9 cellular contexts compared by ENCODE assay signal in the genomic region with DNA sequence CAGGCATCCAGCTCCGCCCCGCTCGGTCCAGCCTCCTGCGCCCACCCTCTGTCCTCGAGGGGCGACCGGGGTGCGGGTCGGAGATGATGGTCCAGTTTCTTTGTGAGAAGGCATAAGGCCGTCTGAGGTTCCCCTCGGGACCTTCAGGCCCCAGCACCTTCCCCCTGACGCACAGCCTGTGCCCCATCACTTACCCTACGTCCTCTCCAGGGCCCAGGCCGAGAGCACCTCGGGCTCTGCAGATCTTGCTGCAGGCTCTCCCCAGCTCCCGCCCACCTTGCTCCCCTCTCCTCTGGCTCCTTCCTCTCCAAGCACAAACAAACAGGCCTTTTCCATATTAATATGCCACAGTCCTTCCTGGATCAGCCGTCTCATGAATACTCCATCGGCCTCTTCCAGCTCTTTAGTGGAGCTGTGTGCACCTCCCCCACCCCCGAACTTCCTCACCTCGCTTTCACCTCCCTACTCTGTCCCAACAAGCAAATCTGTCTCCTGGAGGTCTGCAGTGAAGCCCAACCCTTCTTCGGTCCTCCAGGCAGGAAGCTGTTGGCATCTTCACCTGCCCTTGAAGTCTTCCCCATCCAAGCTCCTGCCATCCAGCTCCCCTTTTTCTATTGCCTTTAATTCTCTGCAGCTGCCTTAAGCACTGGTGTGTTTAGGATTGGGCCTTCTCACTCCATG. TPM values are rescaled to one million over a fixed set of nuclear protein-coding genes. Genes with fewer than 3 reads are reported as not detected.
DNase-seq lines count a peak whose midpoint lies in the region; FAIRE-seq and TF ChIP-seq lines count a peak whose summit lies in the region.
"Had no signal": no experiment of that assay in that cellular context is flagged by ENCODE, and none has a peak within 500 bp of the region (broad histone marks: within the 10 kb centered on the region; RNA-seq: fewer than 3 reads in every experiment).

No MANE protein-coding gene starts in this region.

- H3K4me3 ChIP-seq in OCI-LY1 (ENCODE audit: low read depth, low read length, poor library complexity, severe bottlenecking) (peak overlapping the region; percentile 59), endothelial cell of umbilical vein (replicated peaks in 1 of 3; ENCODE audit: insufficient read depth in 1 of 3, low read depth in 1 of 3, low read length in 3 of 3) (no peak overlapping the region), prostate gland (peak overlapping the region; percentile 28 to 37)

- peaks cover 10% of the 10 kb centered on the region for H3K4me1 ChIP-seq in ES-I3 (ENCODE audit: insufficient read depth, low read length)
- H3K4me1 ChIP-seq in OCI-LY1 (ENCODE audit: insufficient read depth, low read length, severe bottlenecking) = peaks cover 41% of the 10 kb centered on the region
- H3K4me1 ChIP-seq in endothelial cell of umbilical vein (ENCODE audit: control insufficient read depth, extremely low read depth, insufficient read depth, low read length) = peaks cover 4% of the 10 kb centered on the region
- H3K4me1 ChIP-seq in prostate gland (replicated peaks) = no peaks in the 10 kb centered on the region

- DNase-seq in endothelial cell of umbilical vein (ENCODE audit: low read depth, low spot score) = no peak
- no peak for DNase-seq in prostate gland (ENCODE audit: low spot score)
- no peak for DNase-seq in GM20000 (ENCODE audit: low spot score)
- DNase-seq in stimulated activated CD4-positive, alpha-beta T cell treated with anti-CD3 and anti-CD28 coated beads, Interleukin-1b, Interleukin-23, amount 100 ng/mL, for 48 hours = no peak
- DNase-seq in GM12892 (ENCODE audit: insufficient read length) = no peak
- no peak for DNase-seq in NCI-H524 treated with DMSO at 0.1 percent for 48 hours (lab: John Stamatoyannopoulos, UW)

- peak overlapping the region; percentile 62; the same call in 1 of the 2 replicates for H3K9ac ChIP-seq in ES-I3 (ENCODE audit: low read depth, low read length)
- H3K9ac ChIP-seq in OCI-LY1 (ENCODE audit: low read length) = no peak overlapping the region
- H3K9ac ChIP-seq in endothelial cell of umbilical vein (replicated peaks; ENCODE audit: extremely low read depth, insufficient read depth, low read length) = no peak overlapping the region

- POLR2A ChIA-PET in endothelial cell of umbilical vein (lab: Charles Lee) = no interaction called here

- H3K4me2 ChIP-seq in OCI-LY1 (ENCODE audit: low read length) (peak overlapping the region; percentile 85), endothelial cell of umbilical vein (ENCODE audit: insufficient read depth, low read length) (no peak overlapping the region)

- no peaks in the 10 kb centered on the region for H3K9me1 ChIP-seq in endothelial cell of umbilical vein (replicated peaks; ENCODE audit: control insufficient read depth, extremely low read depth, insufficient read depth, low read length)

- H3K9me3 ChIP-seq in ES-I3 (ENCODE audit: control insufficient read depth, insufficient read depth, low read length) = no peaks in the 10 kb centered on the region
- H3K9me3 ChIP-seq in OCI-LY1 (ENCODE audit: low read length) = no peaks in the 10 kb centered on the region
- H3K9me3 ChIP-seq in endothelial cell of umbilical vein (replicated peaks; ENCODE audit: control insufficient read depth, insufficient read depth, low read length) = no peaks in the 10 kb centered on the region
- H3K9me3 ChIP-seq in prostate gland = no peaks in the 10 kb centered on the region
- H3K9me3 ChIP-seq: neutrophil had no signal

- H2AFZ ChIP-seq in OCI-LY1 (ENCODE audit: low read length) (no peak overlapping the region), endothelial cell of umbilical vein (ENCODE audit: low read depth, low read length) (no peak overlapping the region)

- H3F3A ChIP-seq in OCI-LY1 (ENCODE audit: insufficient read depth, low read length) = no peaks in the 10 kb centered on the region

- no peaks in the 10 kb centered on the region for H3K36me3 ChIP-seq in ES-I3 (ENCODE audit: insufficient read depth, low read length)
- H3K36me3 ChIP-seq in OCI-LY1 (ENCODE audit: insufficient read depth, low read length) = no peaks in the 10 kb centered on the region
- H3K36me3 ChIP-seq in endothelial cell of umbilical vein (ENCODE audit: control insufficient read depth in 2 of 2, extremely low read depth in 1 of 2, insufficient read depth in 2 of 2, low read length in 2 of 2) = no peaks in the 10 kb centered on the region
- H3K36me3 ChIP-seq in prostate gland = no peaks in the 10 kb centered on the region
- H3K36me3 ChIP-seq: neutrophil had no signal

- dilution Hi-C loops in endothelial cell of umbilical vein (cut with MboI; ENCODE audit: extremely low pct_ligation_motif_present, low sequenced_read_pairs) = no loop called here

- no peaks in the 10 kb centered on the region for H3K9me2 ChIP-seq in OCI-LY1 (ENCODE audit: low read depth, low read length)

- H3K27me3 ChIP-seq in OCI-LY1 (ENCODE audit: insufficient read depth, low read length) (no peaks in the 10 kb centered on the region), endothelial cell of umbilical vein (ENCODE audit: control insufficient read depth in 2 of 2, insufficient read depth in 2 of 2, low read length in 2 of 2) (peaks cover 23 to 33% of the 10 kb centered on the region in 2 experiments), prostate gland (replicated peaks; ENCODE audit: insufficient read depth) (no peaks in the 10 kb centered on the region)

- no TSS peak for BruUV-seq in endothelial cell of umbilical vein (replicated peaks; lab: Mats Ljungman, UMichigan)

- no peak for TF ChIP-seq POLR2A in endothelial cell of umbilical vein (IDR thresholded peaks at IDR 0.05; ENCODE audit: low read depth, low read length)
- no peak for TF ChIP-seq POLR2A in prostate gland (IDR thresholded peaks at IDR 0.05)
- no peak for TF ChIP-seq POLR2A in GM12892 (IDR thresholded peaks at IDR 0.05; ENCODE audit: low read depth, low read length)

- H3K79me2 ChIP-seq in OCI-LY1 (ENCODE audit: insufficient read depth, low read length) = no peaks in the 10 kb centered on the region
- no peaks in the 10 kb centered on the region for H3K79me2 ChIP-seq in endothelial cell of umbilical vein (ENCODE audit: control insufficient read depth, insufficient read depth, low read length)

- TF ChIP-seq CTCF in OCI-LY1 (IDR thresholded peaks at IDR 0.05; ENCODE audit: low read length) (no peak), endothelial cell of umbilical vein (IDR thresholded peaks at IDR 0.05; ENCODE audit: extremely low read depth in 1 of 2, insufficient read depth in 1 of 2, low read depth in 1 of 2, low read length in 2 of 2) (no peak), prostate gland (IDR thresholded peaks at IDR 0.05) (no peak), GM20000 (IDR thresholded peaks at IDR 0.05; ENCODE audit: extremely low read depth, missing control alignments) (no peak)

- FAIRE-seq in endothelial cell of umbilical vein (lab: Jason Lieb, UNC) (no peak), GM12892 (lab: Jason Lieb, UNC) (no peak)

- H3K27ac ChIP-seq in OCI-LY1 (ENCODE audit: low read depth, low read length, poor library complexity, severe bottlenecking) (no peak overlapping the region), endothelial cell of umbilical vein (ENCODE audit: insufficient read depth, low read depth, low read length) (no peak overlapping the region), prostate gland (no peak overlapping the region)
- H3K27ac ChIP-seq: neutrophil had no signal

- H4K20me1 ChIP-seq in OCI-LY1 (ENCODE audit: insufficient read depth, low read length) = no peaks in the 10 kb centered on the region
- H4K20me1 ChIP-seq in endothelial cell of umbilical vein (replicated peaks; ENCODE audit: control insufficient read depth, extremely low read depth, insufficient read depth, low read length) = no peaks in the 10 kb centered on the region

- CTCF ChIA-PET in endothelial cell of umbilical vein (lab: Charles Lee) = interaction anchor here (1.2 to 4.6 kb wide), 7 partner anchors 14 to 174 kb away, joined by 3 to 51 read pairs (median 9); no protein-coding TSS in a partner anchor

- intact Hi-C loops in endothelial cell of umbilical vein (cut with micrococcal nuclease) (no loop called here), prostate gland (cut with DNase I) (loop anchor here (10.0 kb wide), 2 partner anchors 87 to 173 kb away; no protein-coding TSS in a partner anchor)

- WGBS in prostate gland = 40% methylated on average over 12 of the region's 21 CpGs

RNA-seq across cellular contexts. Expression of a gene that starts 0.4 kb away (rescaled TPM):
- total RNA-seq in endothelial cell of umbilical vein (0.64 and 1.3 TPM in 2 replicates), prostate gland (10 to 100 TPM; 16.1 to 27.6 TPM)
- polyA plus RNA-seq in endothelial cell of umbilical vein = 0.29 and 0.69 TPM in 2 replicates
- 0.32 and 0.34 TPM in 2 replicates for polyA plus RNA-seq in endothelial cell of umbilical vein (2011; cell fraction: cytosol; rRNA removed)
- 2.4 and 2.5 TPM in 2 replicates for polyA plus RNA-seq in endothelial cell of umbilical vein (2011; cell fraction: nucleus; rRNA removed)
- polyA plus RNA-seq in endothelial cell of umbilical vein (2012) = 0.05 and 0.34 TPM in 2 replicates
- 0.08 and 0.22 TPM in 2 replicates for polyA minus RNA-seq in endothelial cell of umbilical vein
- not detected for polyA minus RNA-seq in endothelial cell of umbilical vein (2011; cell fraction: cytosol; rRNA and poly(A)+ RNA removed)
- polyA minus RNA-seq in endothelial cell of umbilical vein (2011; cell fraction: nucleus; rRNA and poly(A)+ RNA removed) = 0.19 TPM in 1 of 2 replicates, not detected in the other
- 19.1 TPM for polyA plus RNA-seq in GM12892 (2012; ENCODE audit: missing spikeins)

RNA-seq across cellular contexts. Expression of a gene that starts 56.0 kb away (rescaled TPM):
- total RNA-seq in endothelial cell of umbilical vein = 11.1 and 12.0 TPM in 2 replicates
- polyA plus RNA-seq in endothelial cell of umbilical vein = 7.4 and 8.0 TPM in 2 replicates
- 6.1 and 7.5 TPM in 2 replicates for polyA plus RNA-seq in endothelial cell of umbilical vein (2011; cell fraction: cytosol; rRNA removed)
- 4.7 and 8.8 TPM in 2 replicates for polyA plus RNA-seq in endothelial cell of umbilical vein (2011; cell fraction: nucleus; rRNA removed)
- polyA plus RNA-seq in endothelial cell of umbilical vein (2012) = 10.0 and 11.8 TPM in 2 replicates
- polyA minus RNA-seq in endothelial cell of umbilical vein = 10.0 and 14.3 TPM in 2 replicates
- 5.3 TPM for polyA minus RNA-seq in endothelial cell of umbilical vein (2011; cell fraction: cytosol; rRNA and poly(A)+ RNA removed)
- polyA minus RNA-seq in endothelial cell of umbilical vein (2011; cell fraction: nucleus; rRNA and poly(A)+ RNA removed) = 2.3 and 3.5 TPM in 2 replicates
- 10 to 100 TPM; 22.0 to 39.6 TPM for total RNA-seq in prostate gland
- polyA plus RNA-seq in GM12892 (2012; ENCODE audit: missing spikeins) = 122 TPM

RNA-seq across cellular contexts. Expression of a gene that starts 59.5 kb away (rescaled TPM):
- total RNA-seq in endothelial cell of umbilical vein (42.5 and 44.7 TPM in 2 replicates), prostate gland (10 to 100 TPM; 32.8 to 57.7 TPM)
- 11.7 and 16.9 TPM in 2 replicates for polyA plus RNA-seq in endothelial cell of umbilical vein
- polyA plus RNA-seq in endothelial cell of umbilical vein (2011; cell fraction: cytosol; rRNA removed) = 16.0 and 16.9 TPM in 2 replicates
- 10.3 and 14.2 TPM in 2 replicates for polyA plus RNA-seq in endothelial cell of umbilical vein (2011; cell fraction: nucleus; rRNA removed)
- polyA plus RNA-seq in endothelial cell of umbilical vein (2012) = 34.8 and 52.4 TPM in 2 replicates
- 25.6 and 25.8 TPM in 2 replicates for polyA minus RNA-seq in endothelial cell of umbilical vein
- polyA minus RNA-seq in endothelial cell of umbilical vein (2011; cell fraction: cytosol; rRNA and poly(A)+ RNA removed) = 35.2 TPM
- 12.3 and 15.3 TPM in 2 replicates for polyA minus RNA-seq in endothelial cell of umbilical vein (2011; cell fraction: nucleus; rRNA and poly(A)+ RNA removed)
- 17.7 TPM for polyA plus RNA-seq in GM12892 (2012; ENCODE audit: missing spikeins)

Comparison
In these comparisons a context has a peak if more than half of its experiments do, and no peak if none do; other contexts are left out.
1. H3K4me3 ChIP-seq: peak in OCI-LY1 (single experiment) and prostate gland (2 of 2); none in endothelial cell of umbilical vein (0 of 3).